Comparison of ENCODE assay signal across 27 cellular contexts in genomic region chr5:45697211-45697610, GRCh38. TPM values are rescaled to one million over a fixed set of nuclear protein-coding genes. Genes with fewer than 3 reads are reported as not detected.
"Had no signal": no experiment of that assay in that cellular context is flagged by ENCODE, and none has a peak within 500 bp of the region (broad histone marks: within the 10 kb centered on the region; RNA-seq: fewer than 3 reads in every experiment).

No MANE protein-coding gene starts in this region.

- H3K4me1 Mint-ChIP-seq: stimulated activated memory B cell treated with anti-CD40 and anti-IgM and Interleukin-4, amounts not matched to agents 10 μg/mL and 1 μg/mL and 100 μg/mL, for 72 hours had no signal

- H3K27ac Mint-ChIP-seq: naive thymus-derived CD4-positive, alpha-beta T cell; nephron progenitor cell; stimulated activated memory B cell treated with anti-CD40 and anti-IgM and Interleukin-4, amounts not matched to agents 10 μg/mL and 1 μg/mL and 100 μg/mL, for 72 hours; stimulated activated naive CD8-positive, alpha-beta T cell treated with anti-CD3 and anti-CD28 coated beads, Interleukin-15, amount 100 ng/mL, for 72 hours had no signal

- H3K9me3 Mint-ChIP-seq: nephron progenitor cell had no signal

- H3K4me3 Mint-ChIP-seq: nephron progenitor cell; stimulated activated memory B cell treated with anti-CD40 and anti-IgM and Interleukin-4, amounts not matched to agents 10 μg/mL and 1 μg/mL and 100 μg/mL, for 72 hours; stimulated activated naive CD8-positive, alpha-beta T cell treated with anti-CD3 and anti-CD28 coated beads, Interleukin-15, amount 100 ng/mL, for 72 hours had no signal

- H3K4me3 ChIP-seq: coronary artery, heart left ventricle, lung, spleen, thoracic aorta, transverse colon had no signal

- DNase-seq: effector CD8-positive, alpha-beta T cell; heart left ventricle; hippocampal formation; left colon; left ventricle myocardium superior; naive thymus-derived CD4-positive, alpha-beta T cell; nephron progenitor cell; posterior cingulate gyrus; spleen; stimulated activated CD4-positive, alpha-beta T cell treated with anti-CD3 and anti-CD28 coated beads, Interleukin-15, amount 100 ng/mL, for 24 hours; stimulated activated CD4-positive, alpha-beta T cell treated with anti-CD3 and anti-CD28 coated beads, Interleukin-1b, Interleukin-23, amount 100 ng/mL, for 48 hours; stimulated activated CD4-positive, alpha-beta T cell treated with anti-CD3 and anti-CD28 coated beads, Interleukin-4, amount 100 ng/mL, for 24 hours; stimulated activated naive CD8-positive, alpha-beta T cell treated with anti-CD3 and anti-CD28 coated beads, Interleukin-15, amount 100 ng/mL, for 72 hours; transverse colon had no signal

- H3K27ac ChIP-seq: coronary artery, heart left ventricle, spleen, thoracic aorta, transverse colon had no signal

- H3K36me3 ChIP-seq: heart left ventricle, spleen, thoracic aorta, transverse colon had no signal

- H3K36me3 Mint-ChIP-seq: stimulated activated memory B cell treated with anti-CD40 and anti-IgM and Interleukin-4, amounts not matched to agents 10 μg/mL and 1 μg/mL and 100 μg/mL, for 72 hours had no signal

- H3K9me3 ChIP-seq: heart left ventricle, thoracic aorta, transverse colon had no signal

RNA-seq across cellular contexts. Expression of gene HCN1, which starts 1.0 kb away (rescaled TPM):
- total RNA-seq: dermis microvascular lymphatic vessel endothelial cell; fibroblast of lung; glomerular endothelial cell; kidney epithelial cell; mesenteric fat pad; mononuclear cell; naive thymus-derived CD4-positive, alpha-beta T cell; osteocyte; pulmonary artery endothelial cell; spleen; ureter had no signal
- polyA plus RNA-seq: fibroblast of lung; naive thymus-derived CD4-positive, alpha-beta T cell; spleen had no signal
